1 cellular context compared by ENCODE assay signal in the genomic region with DNA sequence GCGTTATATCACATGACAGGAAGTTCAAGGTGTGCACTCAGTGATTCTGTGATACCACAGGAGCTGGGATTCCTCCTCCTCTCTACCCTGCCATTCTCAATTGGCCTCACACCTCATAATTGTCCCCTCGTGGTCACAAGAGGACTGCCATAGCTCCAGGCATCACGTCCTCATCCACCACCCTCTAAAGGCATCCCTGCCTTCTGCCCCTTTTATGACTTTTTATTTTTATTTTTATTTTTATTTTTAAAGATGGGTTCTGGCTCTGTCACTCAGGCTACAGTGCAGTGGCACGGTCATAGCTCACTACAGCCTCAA.
TF ChIP-seq lines count a peak whose summit lies in the region.

No MANE protein-coding gene starts in this region.

TF ChIP-seq in HepG2, 621 proteins besides CTCF, POLR2A, EP300 and RAD21 (continued from another document):
- TF ChIP-seq, protein P1, sequence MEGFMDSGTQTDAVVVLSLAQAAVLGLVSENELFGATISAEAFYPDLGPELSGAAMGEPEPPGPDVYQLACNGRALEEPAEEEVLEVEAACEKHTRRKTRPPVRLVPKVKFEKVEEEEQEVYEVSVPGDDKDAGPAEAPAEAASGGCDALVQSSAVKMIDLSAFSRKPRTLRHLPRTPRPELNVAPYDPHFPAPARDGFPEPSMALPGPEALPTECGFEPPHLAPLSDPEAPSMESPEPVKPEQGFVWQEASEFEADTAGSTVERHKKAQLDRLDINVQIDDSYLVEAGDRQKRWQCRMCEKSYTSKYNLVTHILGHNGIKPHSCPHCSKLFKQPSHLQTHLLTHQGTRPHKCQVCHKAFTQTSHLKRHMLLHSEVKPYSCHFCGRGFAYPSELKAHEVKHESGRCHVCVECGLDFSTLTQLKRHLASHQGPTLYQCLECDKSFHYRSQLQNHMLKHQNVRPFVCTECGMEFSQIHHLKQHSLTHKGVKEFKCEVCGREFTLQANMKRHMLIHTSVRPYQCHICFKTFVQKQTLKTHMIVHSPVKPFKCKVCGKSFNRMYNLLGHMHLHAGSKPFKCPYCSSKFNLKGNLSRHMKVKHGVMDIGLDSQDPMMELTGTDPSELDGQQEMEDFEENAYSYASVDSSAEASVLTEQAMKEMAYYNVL (CRISPR knock-in tag; IDR thresholded peaks at IDR 0.05; ENCODE audit: borderline replicate concordance) = no peak
- TF ChIP-seq BCL6 (CRISPR knock-in tag; IDR thresholded peaks at IDR 0.05) (no peak), ZNF263 (CRISPR knock-in tag; IDR thresholded peaks at IDR 0.05) (peak; percentile 4; the same call in 1 of the 2 replicates), TARDBP (CRISPR knock-in tag; IDR thresholded peaks at IDR 0.05) (no peak; the same call in 1 of the 2 replicates), ARID2 (CRISPR knock-in tag; IDR thresholded peaks at IDR 0.05; ENCODE audit: borderline replicate concordance) (no peak), ZFAT (CRISPR knock-in tag; conservative IDR thresholded peaks at IDR 0.05) (no peak), HOXA9 (CRISPR knock-in tag; IDR thresholded peaks at IDR 0.05; ENCODE audit: borderline replicate concordance) (no peak), ZNF614 (CRISPR knock-in tag; IDR thresholded peaks at IDR 0.05; ENCODE audit: borderline replicate concordance) (no peak), SRSF4 (IDR thresholded peaks at IDR 0.05; ENCODE audit: low read depth, low read length, poor library complexity, severe bottlenecking) (no peak), ZNF264 (CRISPR knock-in tag; IDR thresholded peaks at IDR 0.05) (no peak), ATRX (CRISPR knock-in tag; IDR thresholded peaks at IDR 0.05; ENCODE audit: borderline replicate concordance) (no peak), HOXA3 (CRISPR knock-in tag; IDR thresholded peaks at IDR 0.05) (no peak; the same call in 1 of the 2 replicates), ZNF333 (CRISPR knock-in tag; IDR thresholded peaks at IDR 0.05; ENCODE audit: borderline replicate concordance) (no peak), SUZ12 (IDR thresholded peaks at IDR 0.05; ENCODE audit: low read depth, low read length) (no peak), TBX3 (IDR thresholded peaks at IDR 0.05; ENCODE audit: borderline replicate concordance) (no peak; the same call in 1 of the 2 replicates), CEBPG (CRISPR knock-in tag; IDR thresholded peaks at IDR 0.05) (0 out of 2 replicates have a peak, but pooled peaks have one; percentile 13), ZNF737 (CRISPR knock-in tag; IDR thresholded peaks at IDR 0.05; ENCODE audit: borderline replicate concordance) (no peak), TAF15 (IDR thresholded peaks at IDR 0.05; ENCODE audit: low read depth, low read length, poor library complexity, severe bottlenecking) (no peak)
- TF ChIP-seq, protein P2, sequence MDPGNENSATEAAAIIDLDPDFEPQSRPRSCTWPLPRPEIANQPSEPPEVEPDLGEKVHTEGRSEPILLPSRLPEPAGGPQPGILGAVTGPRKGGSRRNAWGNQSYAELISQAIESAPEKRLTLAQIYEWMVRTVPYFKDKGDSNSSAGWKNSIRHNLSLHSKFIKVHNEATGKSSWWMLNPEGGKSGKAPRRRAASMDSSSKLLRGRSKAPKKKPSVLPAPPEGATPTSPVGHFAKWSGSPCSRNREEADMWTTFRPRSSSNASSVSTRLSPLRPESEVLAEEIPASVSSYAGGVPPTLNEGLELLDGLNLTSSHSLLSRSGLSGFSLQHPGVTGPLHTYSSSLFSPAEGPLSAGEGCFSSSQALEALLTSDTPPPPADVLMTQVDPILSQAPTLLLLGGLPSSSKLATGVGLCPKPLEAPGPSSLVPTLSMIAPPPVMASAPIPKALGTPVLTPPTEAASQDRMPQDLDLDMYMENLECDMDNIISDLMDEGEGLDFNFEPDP (CRISPR knock-in tag; conservative IDR thresholded peaks at IDR 0.05) = no peak
- TF ChIP-seq, protein P3, sequence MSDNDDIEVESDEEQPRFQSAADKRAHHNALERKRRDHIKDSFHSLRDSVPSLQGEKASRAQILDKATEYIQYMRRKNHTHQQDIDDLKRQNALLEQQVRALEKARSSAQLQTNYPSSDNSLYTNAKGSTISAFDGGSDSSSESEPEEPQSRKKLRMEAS (IDR thresholded peaks at IDR 0.05) = 0 out of 2 replicates have a peak, but pooled peaks have one; percentile 8
